In genomic region chr17:16921451-16921850, GRCh38 we compare ENCODE assay signal across 8 cellular contexts. TPM values are rescaled to one million over a fixed set of nuclear protein-coding genes. Genes with fewer than 3 reads are reported as not detected.
"Had no signal": no experiment of that assay in that cellular context is flagged by ENCODE, and none has a peak within 500 bp of the region (broad histone marks: within the 10 kb centered on the region; RNA-seq: fewer than 3 reads in every experiment).

No MANE protein-coding gene starts in this region.

RNA-seq across cellular contexts. Expression of gene TNFRSF13B, which starts 50.5 kb away (rescaled TPM):
- total RNA-seq: HepG2, HT1080, IMR-90, LHCN-M2, MCF 10A, PC-3, SK-MEL-5 had no signal
- polyA plus RNA-seq: HepG2, IMR-90, SK-N-SH had no signal
